ENCODE assay signal across 1 cellular context in genomic region chr17:82302991-82303943, GRCh38.
TF ChIP-seq lines count a peak whose summit lies in the region.

No MANE protein-coding gene starts in this region.

TF ChIP-seq in SK-N-SH treated with all-trans-retinoic acid at 6 μM for 48 hours, 23 proteins besides CTCF, POLR2A, EP300 and RAD21 (continued from another document):
- TF ChIP-seq ZNF70 (CRISPR knock-in tag; IDR thresholded peaks at IDR 0.05): no peak
- TF ChIP-seq OSR1 (CRISPR knock-in tag; IDR thresholded peaks at IDR 0.05): no peak
- no peak for TF ChIP-seq ESRRG (CRISPR knock-in tag; IDR thresholded peaks at IDR 0.05)
- TF ChIP-seq ZFP3 (CRISPR knock-in tag; IDR thresholded peaks at IDR 0.05): no peak
TF ChIP-seq in SK-N-SH treated with all-trans-retinoic acid at 6 μM for 48 hours: peak in this region for 0.
